In the genomic region with DNA sequence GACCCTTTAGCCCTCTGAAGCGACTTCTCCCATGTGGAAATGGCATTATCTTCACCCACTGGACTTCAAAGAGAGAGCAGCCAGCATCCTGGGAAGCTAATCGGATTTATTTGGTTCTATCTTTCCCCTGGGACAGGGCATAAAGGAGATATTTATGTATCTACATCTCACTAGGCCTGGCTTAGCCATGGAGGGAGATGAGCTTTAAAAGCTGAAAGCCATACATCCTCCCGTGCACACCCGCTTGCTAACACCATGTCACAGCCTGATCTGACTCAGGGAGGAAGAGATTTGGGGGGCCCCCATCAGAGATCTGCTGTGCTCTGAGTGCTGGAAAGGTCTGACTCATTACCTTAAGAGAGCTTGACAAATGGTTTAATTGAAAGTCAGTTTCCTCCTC, we compare ENCODE assay signal across 17 cellular contexts.
"Had no signal": no experiment of that assay in that cellular context is flagged by ENCODE, and none has a peak within 500 bp of the region (broad histone marks: within the 10 kb centered on the region; RNA-seq: fewer than 3 reads in every experiment).

No MANE protein-coding gene starts in this region.

- H3K36me3 ChIP-seq: prostate gland had no signal

- H3K27me3 ChIP-seq: ascending aorta, dorsolateral prefrontal cortex, gastroesophageal sphincter, heart right ventricle had no signal

- DNase-seq: activated B cell treated with CpG ODN at 0.5 μM for 24 hours; activated CD4-positive, alpha-beta T cell treated with anti-CD3 and anti-CD28 coated beads, Interleukin-2, amount 10 ng/mL, durations not matched to agents 24 days and 14 days; activated naive CD4-positive, alpha-beta T cell treated with Interleukin-2 at 50 U/mL for 16 hours; dorsolateral prefrontal cortex; erythroblast; heart right ventricle; left cardiac atrium; lower lobe of right lung; nephron progenitor cell; right cardiac atrium; small intestine; stimulated activated CD4-positive, alpha-beta T cell treated with anti-CD3 and anti-CD28 coated beads, Interleukin-4, amount 100 ng/mL, for 24 hours; T-helper 2 cell had no signal

- H3K4me1 ChIP-seq: prostate gland had no signal

- ATAC-seq: activated T-helper 17 cell treated with anti-CD3 and anti-CD28 coated beads, Interleukin-2, amount 50 U/mL, for 72 hours; gastroesophageal sphincter; heart right ventricle; left cardiac atrium; lower lobe of right lung; right cardiac atrium had no signal

- H3K9me3 ChIP-seq: ascending aorta, gastroesophageal sphincter, heart right ventricle, lower lobe of right lung, prostate gland had no signal

- H3K4me3 ChIP-seq: ascending aorta, dorsolateral prefrontal cortex, gastroesophageal sphincter, heart right ventricle, lower lobe of right lung, prostate gland had no signal
